ENCODE assay signal across 23 cellular contexts in genomic region chr4:3478446-3479357, GRCh38. TPM values are rescaled to one million over a fixed set of nuclear protein-coding genes. Genes with fewer than 3 reads are reported as not detected.
A peak's percentile ranks its signal among the peaks of the same experiment; 100 is the strongest.
DNase-seq lines count a peak whose midpoint lies in the region; ATAC-seq and TF ChIP-seq lines count a peak whose summit lies in the region.
"Had no signal": no experiment of that assay in that cellular context is flagged by ENCODE, and none has a peak within 500 bp of the region (broad histone marks: within the 10 kb centered on the region; RNA-seq: fewer than 3 reads in every experiment).

No MANE protein-coding gene starts in this region.

- no peaks in the 10 kb centered on the region for H3K9me3 Mint-ChIP-seq in activated CD8-positive, alpha-beta T cell treated with anti-CD3 and anti-CD28 coated beads for 36 hours
- H3K9me3 Mint-ChIP-seq: H9 had no signal

- no peak overlapping the region for H3K27ac Mint-ChIP-seq in activated CD8-positive, alpha-beta T cell treated with anti-CD3 and anti-CD28 coated beads for 36 hours
- H3K27ac Mint-ChIP-seq: B cell, H9 had no signal

- CTCF ChIA-PET in activated CD8-positive, alpha-beta T cell treated with anti-CD3 and anti-CD28 coated beads for 36 hours (lab: Charles Lee), result interaction anchor here (1.0 to 1.4 kb wide), 2 partner anchors 26 to 285 kb away, joined by 3 read pairs; no protein-coding TSS in a partner anchor

- H3K9me3 ChIP-seq in mucosa of descending colon, result no peaks in the 10 kb centered on the region
- H3K9me3 ChIP-seq: MG63, Peyer's patch had no signal

- no peak for TF ChIP-seq CTCF in mucosa of descending colon (IDR thresholded peaks at IDR 0.05)
- TF ChIP-seq CTCF in activated CD8-positive, alpha-beta T cell treated with anti-CD3 and anti-CD28 coated beads for 36 hours (IDR thresholded peaks at IDR 0.05), result no peak

- POLR2A ChIA-PET in activated CD8-positive, alpha-beta T cell treated with anti-CD3 and anti-CD28 coated beads for 36 hours (lab: Charles Lee), result no interaction called here

- peaks cover 5% of the 10 kb centered on the region for H3K27me3 Mint-ChIP-seq in activated CD8-positive, alpha-beta T cell treated with anti-CD3 and anti-CD28 coated beads for 36 hours
- H3K27me3 Mint-ChIP-seq: B cell had no signal

- peaks cover 4% of the 10 kb centered on the region for H3K4me1 ChIP-seq in mucosa of descending colon (ENCODE audit: low read depth)

- H3K4me3 ChIP-seq in mucosa of descending colon, result no peak overlapping the region
- H3K4me3 ChIP-seq: GM23248, MG63, Peyer's patch had no signal

- H3K4me1 Mint-ChIP-seq in activated CD8-positive, alpha-beta T cell treated with anti-CD3 and anti-CD28 coated beads for 36 hours (ENCODE audit: low read depth), result no peaks in the 10 kb centered on the region

- no peaks in the 10 kb centered on the region for H3K36me3 ChIP-seq in mucosa of descending colon (ENCODE audit: low read depth)
- H3K36me3 ChIP-seq: MG63, Peyer's patch had no signal

- intact Hi-C loops in Right ventricle myocardium inferior (cut with DNase I) (no loop called here), left cardiac atrium (cut with DNase I) (loop anchor here in 1 of 2 donors (5.0 kb wide), 1 partner anchor 49 kb away; no protein-coding TSS in a partner anchor), left ventricle myocardium superior (cut with micrococcal nuclease) (no loop called here), mucosa of descending colon (cut with DNase I, micrococcal nuclease) (no loop called here)
- intact Hi-C loops in activated CD8-positive, alpha-beta T cell treated with anti-CD3 and anti-CD28 coated beads for 36 hours (cut with micrococcal nuclease), result no loop called here

- ATAC-seq in Right ventricle myocardium inferior, result no peak
- no peak for ATAC-seq in left cardiac atrium
- ATAC-seq in left ventricle myocardium superior, result no peak
- no peak for ATAC-seq in mucosa of descending colon
- no peak for ATAC-seq in activated CD8-positive, alpha-beta T cell treated with anti-CD3 and anti-CD28 coated beads for 36 hours
- no peak for ATAC-seq in GM18517 (IDR thresholded peaks at IDR 0.05; ENCODE audit: unreplicated experiment)
- ATAC-seq: SK-N-SH treated with all-trans-retinoic acid at 6 μM for 48 hours had no signal

- H3K36me3 Mint-ChIP-seq in activated CD8-positive, alpha-beta T cell treated with anti-CD3 and anti-CD28 coated beads for 36 hours (ENCODE audit: low read depth), result no peaks in the 10 kb centered on the region

- H3K4me3 Mint-ChIP-seq in activated CD8-positive, alpha-beta T cell treated with anti-CD3 and anti-CD28 coated beads for 36 hours, result no peak overlapping the region
- H3K4me3 Mint-ChIP-seq: B cell, H9 had no signal

- DNase-seq in Right ventricle myocardium inferior (ENCODE audit: missing footprints) (peak; percentile 45), left cardiac atrium (no peak), left ventricle myocardium superior (peak; percentile 20), mucosa of descending colon (peak in 2 of 3 donors; percentile 25 to 46), retina (peak; percentile 44), cerebellum (ENCODE audit: low spot score) (no peak)
- no peak for DNase-seq in activated CD8-positive, alpha-beta T cell treated with anti-CD3 and anti-CD28 coated beads for 36 hours
- DNase-seq: Calu3, DND-41, GM23248, H9, IMR-90, KG1, MG63, NCI-H2029, NCI-H2227 treated with DMSO at 0.1 percent for 48 hours, NCI-H526 treated with DMSO at 0.1 percent for 48 hours, OCI-M1, Peyer's patch had no signal

RNA-seq across cellular contexts. Expression of gene DOK7, which starts 15.6 kb away (rescaled TPM):
- 35.5 TPM for total RNA-seq in Right ventricle myocardium inferior
- 10 to 100 TPM; 21.5 to 38.2 TPM for total RNA-seq in left cardiac atrium
- 35.5 TPM for total RNA-seq in left ventricle myocardium superior
- total RNA-seq in mucosa of descending colon, result under 1 TPM; 0.28 to 0.61 (median 0.39) TPM
- 0.54 TPM for total RNA-seq in cerebellum
- total RNA-seq in activated CD8-positive, alpha-beta T cell treated with anti-CD3 and anti-CD28 coated beads for 36 hours, result not detected
- total RNA-seq: GM23248, IMR-90 had no signal

RNA-seq across cellular contexts. Expression of gene HGFAC, which starts 36.9 kb away (rescaled TPM):
- total RNA-seq in Right ventricle myocardium inferior (1.5 TPM), left cardiac atrium (under 1 TPM; 0.34 to 0.38 TPM), left ventricle myocardium superior (0.67 TPM), mucosa of descending colon (under 1 TPM in 1 of 3 donors, not detected in 2; 0.95 TPM), cerebellum (4.2 TPM)
- total RNA-seq in activated CD8-positive, alpha-beta T cell treated with anti-CD3 and anti-CD28 coated beads for 36 hours, result not detected
- total RNA-seq: B cell, Calu3, GM23248, IMR-90, NCI-H460, Peyer's patch had no signal

RNA-seq across cellular contexts. Expression of gene LRPAP1, which starts 53.5 kb away (rescaled TPM):
- total RNA-seq in Right ventricle myocardium inferior, result 286 TPM
- 100 to 1,000 TPM; 226 to 312 TPM for total RNA-seq in left cardiac atrium
- total RNA-seq in left ventricle myocardium superior, result 307 TPM
- 100 to 1,000 TPM; 109 to 139 (median 137) TPM for total RNA-seq in mucosa of descending colon
- total RNA-seq in cerebellum, result 23.5 TPM
- total RNA-seq in activated CD8-positive, alpha-beta T cell treated with anti-CD3 and anti-CD28 coated beads for 36 hours, result 10 to 100 TPM; 46.0 to 49.8 TPM

Comparison
In these comparisons a context has a peak if more than half of its experiments do, and no peak if none do; other contexts are left out.
1. DNase-seq: peak in Right ventricle myocardium inferior (single experiment), left ventricle myocardium superior (single experiment), mucosa of descending colon (2 of 3) and retina (single experiment); none in left cardiac atrium (single experiment), cerebellum (single experiment) and activated CD8-positive, alpha-beta T cell treated with anti-CD3 and anti-CD28 coated beads for 36 hours (single experiment).
2. RNA of gene DOK7, which starts 15.6 kb away (total RNA-seq): 21.5 to 38.2 TPM in left cardiac atrium, 35.5 TPM in Right ventricle myocardium inferior (single experiment) and 35.5 TPM in left ventricle myocardium superior (single experiment); 0.54 TPM in cerebellum (single experiment), 0.28 to 0.61 TPM in mucosa of descending colon and not detected in activated CD8-positive, alpha-beta T cell treated with anti-CD3 and anti-CD28 coated beads for 36 hours; every median in the first group is over 10 times any median in the second.